ENCODE assay signal across 1 cellular context in the genomic region with DNA sequence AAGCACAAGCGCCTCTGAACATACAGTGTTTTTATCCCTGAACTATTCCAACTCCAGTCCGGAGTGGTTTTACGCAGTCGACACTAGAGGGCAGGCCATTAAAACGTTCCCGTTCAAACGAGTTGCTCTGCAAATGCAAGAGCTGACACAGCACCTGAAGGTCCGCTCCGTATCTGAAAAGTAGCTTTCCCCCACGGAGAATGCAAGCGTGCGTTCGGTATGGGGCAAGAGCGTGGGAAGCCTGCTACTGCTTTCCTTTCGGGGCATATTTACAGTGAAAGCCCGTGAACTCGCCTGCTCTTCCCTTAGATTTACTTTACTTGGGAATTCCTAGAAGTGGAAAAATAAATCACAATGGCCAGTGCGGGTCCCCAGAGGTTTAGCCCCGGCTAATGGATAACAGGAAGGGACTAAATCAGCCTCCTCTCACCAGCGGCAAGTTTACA.
TF ChIP-seq lines count a peak whose summit lies in the region.

No MANE protein-coding gene starts in this region.

TF ChIP-seq in K562, 482 proteins besides CTCF, POLR2A, EP300 and RAD21 (continued from another document):
- TF ChIP-seq ZNF408 (CRISPR knock-in tag; IDR thresholded peaks at IDR 0.05; ENCODE audit: low read depth): no peak
- TF ChIP-seq POU5F1 (IDR thresholded peaks at IDR 0.05; ENCODE audit: borderline replicate concordance, low read depth, low read length, partially characterized antibody): peak; percentile 18
TF ChIP-seq in K562: peak in this region for 38.
